Comparison of ENCODE assay signal across 1 cellular context in the genomic region with DNA sequence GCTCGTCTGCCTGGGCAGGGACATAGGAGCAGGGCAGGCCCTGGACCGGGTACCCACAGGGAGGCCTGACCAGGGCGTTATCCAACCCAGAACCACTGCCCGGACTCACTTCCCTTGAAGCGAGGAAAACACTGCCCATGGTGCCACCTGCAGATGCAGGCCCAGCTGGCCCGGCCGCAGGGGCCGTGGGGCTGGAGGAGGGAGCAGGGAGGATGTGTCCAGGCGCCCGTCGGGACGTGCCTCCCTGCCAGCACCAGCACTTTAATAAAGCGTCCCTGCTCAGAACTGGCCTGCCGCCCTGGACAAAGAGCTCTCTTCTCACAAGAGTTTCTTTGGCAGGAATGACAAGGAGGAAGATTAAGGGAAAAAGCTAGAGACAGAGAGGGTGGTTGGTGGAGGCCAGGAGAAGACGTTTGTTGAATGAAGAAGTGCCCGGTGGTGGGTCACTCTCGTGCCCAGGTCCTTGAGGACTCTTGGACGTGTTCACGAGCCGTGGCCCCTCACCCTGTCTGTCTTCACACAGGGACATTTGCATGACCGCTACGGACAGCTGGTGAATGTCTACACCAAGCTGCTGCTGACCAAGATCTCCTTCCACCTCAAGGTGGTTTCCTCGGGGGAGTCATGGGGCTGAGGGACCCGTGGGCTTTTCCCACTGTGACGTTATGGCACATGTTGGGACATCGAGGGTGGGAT.
TF ChIP-seq lines count a peak whose summit lies in the region.

No MANE protein-coding gene starts in this region.

TF ChIP-seq in HepG2, 621 proteins besides CTCF, POLR2A, EP300 and RAD21:
- TF ChIP-seq SAFB2 (CRISPR knock-in tag; IDR thresholded peaks at IDR 0.05; ENCODE audit: borderline replicate concordance, low read depth): no peak
- TF ChIP-seq, protein P1, sequence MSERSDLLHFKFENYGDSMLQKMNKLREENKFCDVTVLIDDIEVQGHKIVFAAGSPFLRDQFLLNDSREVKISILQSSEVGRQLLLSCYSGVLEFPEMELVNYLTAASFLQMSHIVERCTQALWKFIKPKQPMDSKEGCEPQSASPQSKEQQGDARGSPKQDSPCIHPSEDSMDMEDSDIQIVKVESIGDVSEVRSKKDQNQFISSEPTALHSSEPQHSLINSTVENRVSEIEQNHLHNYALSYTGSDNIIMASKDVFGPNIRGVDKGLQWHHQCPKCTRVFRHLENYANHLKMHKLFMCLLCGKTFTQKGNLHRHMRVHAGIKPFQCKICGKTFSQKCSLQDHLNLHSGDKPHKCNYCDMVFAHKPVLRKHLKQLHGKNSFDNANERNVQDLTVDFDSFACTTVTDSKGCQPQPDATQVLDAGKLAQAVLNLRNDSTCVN (CRISPR knock-in tag; IDR thresholded peaks at IDR 0.05; ENCODE audit: borderline replicate concordance): no peak
- TF ChIP-seq, protein P2, sequence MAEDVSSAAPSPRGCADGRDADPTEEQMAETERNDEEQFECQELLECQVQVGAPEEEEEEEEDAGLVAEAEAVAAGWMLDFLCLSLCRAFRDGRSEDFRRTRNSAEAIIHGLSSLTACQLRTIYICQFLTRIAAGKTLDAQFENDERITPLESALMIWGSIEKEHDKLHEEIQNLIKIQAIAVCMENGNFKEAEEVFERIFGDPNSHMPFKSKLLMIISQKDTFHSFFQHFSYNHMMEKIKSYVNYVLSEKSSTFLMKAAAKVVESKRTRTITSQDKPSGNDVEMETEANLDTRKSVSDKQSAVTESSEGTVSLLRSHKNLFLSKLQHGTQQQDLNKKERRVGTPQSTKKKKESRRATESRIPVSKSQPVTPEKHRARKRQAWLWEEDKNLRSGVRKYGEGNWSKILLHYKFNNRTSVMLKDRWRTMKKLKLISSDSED (CRISPR knock-in tag; IDR thresholded peaks at IDR 0.05): no peak
- TF ChIP-seq ZFP36L1 (CRISPR knock-in tag; IDR thresholded peaks at IDR 0.05): no peak
- no peak for TF ChIP-seq ZNF652 (CRISPR knock-in tag; IDR thresholded peaks at IDR 0.05; ENCODE audit: borderline replicate concordance, low read depth)
- TF ChIP-seq NFE2L2 (IDR thresholded peaks at IDR 0.05; ENCODE audit: low read length): no peak
- TF ChIP-seq CHD4 (IDR thresholded peaks at IDR 0.05; ENCODE audit: borderline replicate concordance, low read length): no peak
- no peak for TF ChIP-seq AGO1 (IDR thresholded peaks at IDR 0.05; ENCODE audit: low read depth, low read length, poor library complexity, severe bottlenecking)
- TF ChIP-seq, protein P3, sequence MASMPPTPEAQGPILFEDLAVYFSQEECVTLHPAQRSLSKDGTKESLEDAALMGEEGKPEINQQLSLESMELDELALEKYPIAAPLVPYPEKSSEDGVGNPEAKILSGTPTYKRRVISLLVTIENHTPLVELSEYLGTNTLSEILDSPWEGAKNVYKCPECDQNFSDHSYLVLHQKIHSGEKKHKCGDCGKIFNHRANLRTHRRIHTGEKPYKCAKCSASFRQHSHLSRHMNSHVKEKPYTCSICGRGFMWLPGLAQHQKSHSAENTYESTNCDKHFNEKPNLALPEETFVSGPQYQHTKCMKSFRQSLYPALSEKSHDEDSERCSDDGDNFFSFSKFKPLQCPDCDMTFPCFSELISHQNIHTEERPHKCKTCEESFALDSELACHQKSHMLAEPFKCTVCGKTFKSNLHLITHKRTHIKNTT (CRISPR knock-in tag; IDR thresholded peaks at IDR 0.05): no peak
- TF ChIP-seq ZNF274 (CRISPR knock-in tag; IDR thresholded peaks at IDR 0.05): no peak
- TF ChIP-seq, protein P4, sequence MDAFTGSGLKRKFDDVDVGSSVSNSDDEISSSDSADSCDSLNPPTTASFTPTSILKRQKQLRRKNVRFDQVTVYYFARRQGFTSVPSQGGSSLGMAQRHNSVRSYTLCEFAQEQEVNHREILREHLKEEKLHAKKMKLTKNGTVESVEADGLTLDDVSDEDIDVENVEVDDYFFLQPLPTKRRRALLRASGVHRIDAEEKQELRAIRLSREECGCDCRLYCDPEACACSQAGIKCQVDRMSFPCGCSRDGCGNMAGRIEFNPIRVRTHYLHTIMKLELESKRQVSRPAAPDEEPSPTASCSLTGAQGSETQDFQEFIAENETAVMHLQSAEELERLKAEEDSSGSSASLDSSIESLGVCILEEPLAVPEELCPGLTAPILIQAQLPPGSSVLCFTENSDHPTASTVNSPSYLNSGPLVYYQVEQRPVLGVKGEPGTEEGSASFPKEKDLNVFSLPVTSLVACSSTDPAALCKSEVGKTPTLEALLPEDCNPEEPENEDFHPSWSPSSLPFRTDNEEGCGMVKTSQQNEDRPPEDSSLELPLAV (CRISPR knock-in tag; conservative IDR thresholded peaks at IDR 0.05; ENCODE audit: low read depth): no peak
- TF ChIP-seq ZNF777 (CRISPR knock-in tag; IDR thresholded peaks at IDR 0.05): no peak
- TF ChIP-seq KLF12 (CRISPR knock-in tag; IDR thresholded peaks at IDR 0.05; ENCODE audit: borderline replicate concordance): no peak
TF ChIP-seq in HepG2: peak in this region for 0.
